In genomic region chr4:95285797-95286196, GRCh38 we compare ENCODE assay signal across 7 cellular contexts.
"Had no signal": no experiment of that assay in that cellular context is flagged by ENCODE, and none has a peak within 500 bp of the region (broad histone marks: within the 10 kb centered on the region; RNA-seq: fewer than 3 reads in every experiment).

No MANE protein-coding gene starts in this region.

- ATAC-seq: GM12878 had no signal

- H3K4me3 ChIP-seq: GM12878 had no signal

- DNase-seq: GDM1, GF-D8 had no signal

- FAIRE-seq: G401.6, GM12878, GM12891, GM12892, GM18507 had no signal
